8 cellular contexts compared by ENCODE assay signal in genomic region chr6:143427109-143427817, GRCh38. TPM values are rescaled to one million over a fixed set of nuclear protein-coding genes. Genes with fewer than 3 reads are reported as not detected.
DNase-seq lines count a peak whose midpoint lies in the region; ATAC-seq, FAIRE-seq and TF ChIP-seq lines count a peak whose summit lies in the region.

No MANE protein-coding gene starts in this region.

- H4K20me1 ChIP-seq in keratinocyte (ENCODE audit: control insufficient read depth, extremely low read depth, insufficient read depth, low read length), result no peaks in the 10 kb centered on the region

- peak; percentile 52 for FAIRE-seq in keratinocyte (lab: Jason Lieb, UNC)

- peak; percentile 97 for TF ChIP-seq CTCF in VCaP (conservative IDR thresholded peaks at IDR 0.05)
- peak; percentile 96 to 99 (median 99) for TF ChIP-seq CTCF in keratinocyte (optimal IDR thresholded peaks at IDR 0.05 in 1 of 3, IDR thresholded peaks at IDR 0.05 in 1 of 3, conservative IDR thresholded peaks at IDR 0.05 in 1 of 3; ENCODE audit: extremely low read depth in 1 of 3, insufficient read depth in 2 of 3, low read length in 3 of 3)

- peaks cover 5 to 8% of the 10 kb centered on the region in 2 experiments for H3K36me3 ChIP-seq in keratinocyte (ENCODE audit: control insufficient read depth in 2 of 2, extremely low read depth in 1 of 2, insufficient read depth in 2 of 2, low read length in 2 of 2)

- H3K9ac ChIP-seq in keratinocyte (ENCODE audit: control insufficient read depth, extremely low read depth, insufficient read depth, low read length), result no peak overlapping the region

- H3K4me1 ChIP-seq in keratinocyte (ENCODE audit: control insufficient read depth, extremely low read depth, insufficient read depth, low read length), result peaks cover under 1% of the 10 kb centered on the region

- H3K27me3 ChIP-seq in keratinocyte (ENCODE audit: control insufficient read depth, extremely low read depth, insufficient read depth, low read length), result no peaks in the 10 kb centered on the region

- no peak overlapping the region for H3K4me2 ChIP-seq in keratinocyte (ENCODE audit: control insufficient read depth, extremely low read depth, insufficient read depth, low read depth, low read length)

- H3K9me3 ChIP-seq in keratinocyte (ENCODE audit: control insufficient read depth, low read depth, low read length), result no peaks in the 10 kb centered on the region

- H2AFZ ChIP-seq in keratinocyte (ENCODE audit: control insufficient read depth, low read length), result no peak overlapping the region

- ATAC-seq in GM18517 (IDR thresholded peaks at IDR 0.05; ENCODE audit: unreplicated experiment) (peak; percentile 92), HG02981 (IDR thresholded peaks at IDR 0.05; ENCODE audit: unreplicated experiment) (peak; percentile 100)

- dilution Hi-C loops in keratinocyte (cut with MboI; ENCODE audit: extremely low pct_ligation_motif_present, low sequenced_read_pairs), result no loop called here

- H3K4me3 ChIP-seq in keratinocyte (ENCODE audit: control insufficient read depth in 2 of 3, extremely low read depth in 1 of 3, insufficient read depth in 2 of 3, low read depth in 1 of 3, low read length in 3 of 3), result no peak overlapping the region

- H3K79me2 ChIP-seq in keratinocyte (ENCODE audit: control insufficient read depth, insufficient read depth, low read length), result no peaks in the 10 kb centered on the region

- peak; percentile 77 for DNase-seq in AG08396 (ENCODE audit: low spot score)
- peak; percentile 20 for DNase-seq in NCI-H2107 (lab: John Stamatoyannopoulos, UW)
- DNase-seq in T47D (ENCODE audit: low read depth in 1 of 2, low spot score in 1 of 2), result peak; percentile 9 to 65
- no peak for DNase-seq in keratinocyte (ENCODE audit: low read depth, low spot score)
- peak; percentile 56 to 60 for DNase-seq in stimulated activated CD4-positive, alpha-beta T cell treated with anti-CD3 and anti-CD28 coated beads, Interleukin-1b, Interleukin-23, amount 100 ng/mL, for 4 hours (ENCODE audit: low read depth in 2 of 2)

- in situ Hi-C loops in T47D (cut with HindIII; ENCODE audit: low pct_unique_long_range_greater_than_20kb, low sequenced_read_pairs), result no loop called here

- H3K9me1 ChIP-seq in keratinocyte (ENCODE audit: control insufficient read depth, extremely low read depth, insufficient read depth, low read length), result no peaks in the 10 kb centered on the region

- H3K27ac ChIP-seq in VCaP, result no peak overlapping the region
- no peak overlapping the region for H3K27ac ChIP-seq in keratinocyte (ENCODE audit: control insufficient read depth, insufficient read depth, low read length)

RNA-seq across cellular contexts. Expression of gene ADAT2, which starts 23.2 kb away (rescaled TPM):
- polyA plus RNA-seq in keratinocyte, result 8.0 to 23.1 TPM (median 14.8 TPM) in 3 replicates
- polyA plus RNA-seq in keratinocyte (2011; ENCODE audit: low read depth), result 9.1 TPM
- 2.6 and 5.1 TPM in 2 replicates for polyA plus RNA-seq in keratinocyte (2011; cell fraction: cytosol; rRNA removed)
- 52.9 and 62.6 TPM in 2 replicates for polyA plus RNA-seq in keratinocyte (2011; cell fraction: nucleus; rRNA removed)
- 6.7 and 9.4 TPM in 2 replicates for polyA plus RNA-seq in keratinocyte (2012; ENCODE audit: low replicate concordance)
- polyA minus RNA-seq in keratinocyte, result 0.85 to 11.7 TPM (median 7.6 TPM) in 3 replicates
- polyA minus RNA-seq in keratinocyte (2011; cell fraction: cytosol; rRNA and poly(A)+ RNA removed), result 5.2 TPM
- 8.8 and 16.8 TPM in 2 replicates for polyA minus RNA-seq in keratinocyte (2011; cell fraction: nucleus; rRNA and poly(A)+ RNA removed)

RNA-seq across cellular contexts. Expression of gene PEX3, which starts 23.3 kb away (rescaled TPM):
- 29.4 to 68.1 TPM (median 67.4 TPM) in 3 replicates for polyA plus RNA-seq in keratinocyte
- 23.7 TPM for polyA plus RNA-seq in keratinocyte (2011; ENCODE audit: low read depth)
- polyA plus RNA-seq in keratinocyte (2011; cell fraction: cytosol; rRNA removed), result 21.1 and 41.2 TPM in 2 replicates
- polyA plus RNA-seq in keratinocyte (2011; cell fraction: nucleus; rRNA removed), result 53.1 and 55.4 TPM in 2 replicates
- polyA plus RNA-seq in keratinocyte (2012; ENCODE audit: low replicate concordance), result 23.5 and 25.5 TPM in 2 replicates
- 13.8 to 33.1 TPM (median 22.5 TPM) in 3 replicates for polyA minus RNA-seq in keratinocyte
- polyA minus RNA-seq in keratinocyte (2011; cell fraction: cytosol; rRNA and poly(A)+ RNA removed), result 46.0 TPM
- 33.9 and 55.9 TPM in 2 replicates for polyA minus RNA-seq in keratinocyte (2011; cell fraction: nucleus; rRNA and poly(A)+ RNA removed)
